1 cellular context compared by ENCODE assay signal in genomic region chr20:6086868-6087267, GRCh38.
TF ChIP-seq lines count a peak whose summit lies in the region.

No MANE protein-coding gene starts in this region.

TF ChIP-seq in HepG2, 621 proteins besides CTCF, POLR2A, EP300 and RAD21:
- TF ChIP-seq CC2D1A (CRISPR knock-in tag; IDR thresholded peaks at IDR 0.05) = no peak
- no peak for TF ChIP-seq FOXK1 (CRISPR knock-in tag; IDR thresholded peaks at IDR 0.05; ENCODE audit: borderline replicate concordance, low read depth)
- TF ChIP-seq ATF7 (IDR thresholded peaks at IDR 0.05) = no peak
- TF ChIP-seq ATF7 (CRISPR knock-in tag; IDR thresholded peaks at IDR 0.05) = no peak
- no peak for TF ChIP-seq ZNF839 (CRISPR knock-in tag; IDR thresholded peaks at IDR 0.05; ENCODE audit: borderline replicate concordance)
